8 cellular contexts compared by ENCODE assay signal in the genomic region with DNA sequence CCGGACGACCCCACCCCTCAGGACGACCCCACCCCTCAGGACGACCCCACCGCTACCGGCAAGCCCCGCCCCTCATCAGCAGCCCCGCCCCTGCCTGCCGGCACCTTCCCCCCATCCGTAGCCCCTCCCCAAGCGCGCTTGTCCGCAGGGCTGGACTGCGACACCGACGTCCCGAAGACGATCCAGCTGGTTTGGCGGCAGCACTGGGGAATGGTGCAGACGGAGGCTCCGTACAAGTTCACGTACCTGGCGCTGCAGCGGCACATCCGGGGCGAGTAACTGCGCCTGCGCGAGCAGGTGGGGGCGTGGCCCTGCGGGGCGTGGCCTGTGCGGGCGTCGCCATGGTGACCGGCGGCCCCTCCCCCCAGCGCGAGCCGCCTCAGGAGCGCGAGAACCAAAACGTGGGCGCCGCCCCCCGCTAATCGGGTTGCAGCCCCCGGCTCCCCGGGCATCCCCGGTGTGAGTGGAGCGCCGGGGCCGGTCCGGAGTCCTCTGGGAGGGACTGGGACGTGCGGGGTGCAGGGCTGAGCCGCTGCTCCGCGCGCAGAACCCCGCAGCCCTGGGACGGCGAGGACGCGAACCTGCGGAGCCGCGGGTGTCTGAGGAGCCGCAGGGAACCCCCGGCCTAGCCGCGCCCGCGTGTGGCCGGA. TPM values are rescaled to one million over a fixed set of nuclear protein-coding genes. Genes with fewer than 3 reads are reported as not detected.
DNase-seq lines count a peak whose midpoint lies in the region; ATAC-seq and TF ChIP-seq lines count a peak whose summit lies in the region.

No MANE protein-coding gene starts in this region.

- H3K4me3 Mint-ChIP-seq in activated naive CD4-positive, alpha-beta T cell treated with anti-CD3 and anti-CD28 coated beads for 36 hours: peak overlapping the region; percentile 76

- H3K27ac ChIP-seq in HUES6 (ENCODE audit: low read depth, low read length) (no peak overlapping the region), SJSA1 (no peak overlapping the region), transverse colon (peak overlapping the region; percentile 79 to 87 (median 84))

- no peak for TF ChIP-seq EP300 in transverse colon (IDR thresholded peaks at IDR 0.05; ENCODE audit: low read depth)

- H3K9ac ChIP-seq in HUES6 (ENCODE audit: low read length): no peak overlapping the region

- H3K36me3 ChIP-seq in HUES6 (ENCODE audit: control insufficient read depth, insufficient read depth, low read length) (no peaks in the 10 kb centered on the region), SJSA1 (no peaks in the 10 kb centered on the region), transverse colon (no peaks in the 10 kb centered on the region)

- H3K9me3 Mint-ChIP-seq in activated naive CD4-positive, alpha-beta T cell treated with anti-CD3 and anti-CD28 coated beads for 36 hours: no peaks in the 10 kb centered on the region

- ATAC-seq in Right ventricle myocardium inferior: peak; percentile 42

- DNase-seq in AG10803 (ENCODE audit: low read depth): no peak
- peak; percentile 48 to 69 for DNase-seq in SJSA1 (ENCODE audit: low read depth in 1 of 2, low spot score in 2 of 2)
- DNase-seq in activated naive CD4-positive, alpha-beta T cell treated with anti-CD3 and anti-CD28 coated beads for 36 hours: peak; percentile 91
- DNase-seq in Right ventricle myocardium inferior (ENCODE audit: missing footprints): no peak
- DNase-seq in pons (ENCODE audit: low spot score): peak; percentile 12
- DNase-seq in transverse colon: peak; percentile 92

- H3K4me1 Mint-ChIP-seq in activated naive CD4-positive, alpha-beta T cell treated with anti-CD3 and anti-CD28 coated beads for 36 hours (ENCODE audit: low read depth): peaks cover 19% of the 10 kb centered on the region

- H3K9me3 ChIP-seq in HUES6 (ENCODE audit: control insufficient read depth, insufficient read depth, low read depth, low read length) (no peaks in the 10 kb centered on the region), SJSA1 (replicated peaks) (no peaks in the 10 kb centered on the region), transverse colon (no peaks in the 10 kb centered on the region)

- peak; percentile 58 for TF ChIP-seq POLR2A in GM18951 (IDR thresholded peaks at IDR 0.05; ENCODE audit: extremely low read depth, insufficient read depth, insufficient read length)
- peak; percentile 54 for TF ChIP-seq POLR2A in transverse colon (IDR thresholded peaks at IDR 0.05)

- in situ Hi-C loops in GM18951 (cut with MboI; ENCODE audit: low sequenced_read_pairs, unreplicated experiment) (no loop called here), transverse colon (cut with MboI; ENCODE audit: low pct_ligation_motif_present in 1 of 4, low pct_unique_long_range_greater_than_20kb in 1 of 4, low sequenced_read_pairs in 3 of 4) (no loop called here)

- H3K27me3 Mint-ChIP-seq in activated naive CD4-positive, alpha-beta T cell treated with anti-CD3 and anti-CD28 coated beads for 36 hours (ENCODE audit: low read depth): peaks cover 7% of the 10 kb centered on the region

- no peak overlapping the region for H3K27ac Mint-ChIP-seq in activated naive CD4-positive, alpha-beta T cell treated with anti-CD3 and anti-CD28 coated beads for 36 hours

- TF ChIP-seq CTCF in AG10803 (conservative IDR thresholded peaks at IDR 0.05; ENCODE audit: low read length) (no peak), transverse colon (IDR thresholded peaks at IDR 0.05) (no peak)

- peaks cover 2% of the 10 kb centered on the region for H3K36me3 Mint-ChIP-seq in activated naive CD4-positive, alpha-beta T cell treated with anti-CD3 and anti-CD28 coated beads for 36 hours (ENCODE audit: low read depth)

- 6% methylated on average over 13 of the region's 75 CpGs; no CpG with 5 or more reads in 1 of the 2 donors for WGBS in transverse colon (ENCODE audit: low coverage in 1 of 2), 2 donors

- H3K4me3 ChIP-seq in AG10803 (ENCODE audit: low read length): peak overlapping the region; percentile 69
- H3K4me3 ChIP-seq in HUES6 (ENCODE audit: low read depth, low read length): peak overlapping the region; percentile 95
- H3K4me3 ChIP-seq in SJSA1: peak overlapping the region; percentile 34
- H3K4me3 ChIP-seq in transverse colon: peak overlapping the region; percentile 27 to 52 (median 37)

- CTCF ChIA-PET in activated naive CD4-positive, alpha-beta T cell treated with anti-CD3 and anti-CD28 coated beads for 36 hours (lab: Charles Lee): no interaction called here

- H3K4me1 ChIP-seq in HUES6 (ENCODE audit: control insufficient read depth, insufficient read depth, low read length) (peaks cover 9% of the 10 kb centered on the region), SJSA1 (replicated peaks) (peaks cover 14% of the 10 kb centered on the region), transverse colon (peaks cover 9 to 29% (median 27%) of the 10 kb centered on the region in 4 donors)

- intact Hi-C loops in activated naive CD4-positive, alpha-beta T cell treated with anti-CD3 and anti-CD28 coated beads for 36 hours (cut with micrococcal nuclease): no loop called here
- intact Hi-C loops in Right ventricle myocardium inferior (cut with DNase I): no loop called here
- intact Hi-C loops in transverse colon (cut with DNase I; ENCODE audit: low total_unique reads): no loop called here

- H3K27me3 ChIP-seq in HUES6 (ENCODE audit: control insufficient read depth, insufficient read depth, low read length): peaks cover 59% of the 10 kb centered on the region
- H3K27me3 ChIP-seq in SJSA1 (replicated peaks): peaks cover 54% of the 10 kb centered on the region
- peaks cover 35% of the 10 kb centered on the region for H3K27me3 ChIP-seq in transverse colon

RNA-seq across cellular contexts. Expression of a gene that starts 4.9 kb away (rescaled TPM):
- total RNA-seq in SJSA1 (2014; rRNA removed; shearing (Covaris generic)): not detected in 2 replicates
- not detected for total RNA-seq in activated naive CD4-positive, alpha-beta T cell treated with anti-CD3 and anti-CD28 coated beads for 36 hours
- total RNA-seq in Right ventricle myocardium inferior (not detected), transverse colon (1 to 10 TPM; 3.0 to 7.5 (median 5.0) TPM)

RNA-seq across cellular contexts. Expression of a gene that starts 46.7 kb away (rescaled TPM):
- 11.1 and 15.4 TPM in 2 replicates for total RNA-seq in SJSA1 (2014; rRNA removed; shearing (Covaris generic))
- 10 to 100 TPM; 14.9 to 18.6 TPM for total RNA-seq in activated naive CD4-positive, alpha-beta T cell treated with anti-CD3 and anti-CD28 coated beads for 36 hours
- total RNA-seq in Right ventricle myocardium inferior: 2.9 TPM
- total RNA-seq in transverse colon: 100 to 1,000 TPM in 1 of 4 donors, 10 to 100 TPM in 3; 23.6 to 108 (median 47.3) TPM

RNA-seq across cellular contexts. Expression of a gene that starts 49.3 kb away (rescaled TPM):
- total RNA-seq in SJSA1 (2014; rRNA removed; shearing (Covaris generic)): 53.8 and 55.9 TPM in 2 replicates
- total RNA-seq in activated naive CD4-positive, alpha-beta T cell treated with anti-CD3 and anti-CD28 coated beads for 36 hours: 10 to 100 TPM; 30.5 to 35.1 TPM
- total RNA-seq in Right ventricle myocardium inferior: 14.1 TPM
- total RNA-seq in transverse colon: 100 to 1,000 TPM in 1 of 4 donors, 10 to 100 TPM in 3; 25.4 to 132 (median 44.8) TPM

RNA-seq across cellular contexts. Expression of a gene that starts 55.9 kb away (rescaled TPM):
- 201 and 353 TPM in 2 replicates for total RNA-seq in SJSA1 (2014; rRNA removed; shearing (Covaris generic))
- total RNA-seq in activated naive CD4-positive, alpha-beta T cell treated with anti-CD3 and anti-CD28 coated beads for 36 hours: 100 to 1,000 TPM; 143 to 147 TPM
- total RNA-seq in Right ventricle myocardium inferior (19.2 TPM), transverse colon (10 to 100 TPM in 3 of 4 donors, not detected in 1; 36.0 to 70.6 (median 40.8) TPM)

Comparison
In these comparisons a context has a peak if more than half of its experiments do, and no peak if none do; other contexts are left out.
1. DNase-seq: peak in SJSA1 (2 of 2), activated naive CD4-positive, alpha-beta T cell treated with anti-CD3 and anti-CD28 coated beads for 36 hours (single experiment), pons (single experiment) and transverse colon (single experiment); none in AG10803 (single experiment) and Right ventricle myocardium inferior (single experiment).
2. H3K4me3 ChIP-seq: peak in every context shown above with its lines; median percentile 95 in HUES6; 69 in AG10803; 37 in transverse colon; 34 in SJSA1.
3. H3K27ac ChIP-seq: peak in transverse colon (4 of 4); none in HUES6 (single experiment) and SJSA1 (single experiment).